ENCODE assay signal across 16 cellular contexts in the genomic region with DNA sequence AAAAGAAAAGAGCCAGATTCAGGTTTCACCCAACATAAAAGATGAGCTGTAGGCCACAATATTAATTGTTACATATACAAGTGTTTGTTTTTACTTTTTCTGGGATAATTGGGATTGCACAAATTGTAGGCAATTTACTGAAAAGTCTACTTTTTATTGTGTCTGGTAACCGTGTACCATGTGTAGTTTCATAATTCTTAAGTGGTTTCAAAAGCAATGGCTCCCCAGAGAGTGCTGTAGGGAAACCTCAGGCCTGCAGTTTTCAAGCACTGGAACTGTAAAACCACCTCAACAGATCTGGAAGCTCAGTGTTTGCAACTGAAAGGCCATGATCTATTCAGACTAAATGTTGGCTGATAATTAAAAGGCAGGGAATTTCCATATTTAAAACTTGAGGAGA. TPM values are rescaled to one million over a fixed set of nuclear protein-coding genes. Genes with fewer than 3 reads are reported as not detected.
DNase-seq lines count a peak whose midpoint lies in the region; ATAC-seq, FAIRE-seq and TF ChIP-seq lines count a peak whose summit lies in the region.
"Had no signal": no experiment of that assay in that cellular context is flagged by ENCODE, and none has a peak within 500 bp of the region (broad histone marks: within the 10 kb centered on the region; RNA-seq: fewer than 3 reads in every experiment).

No MANE protein-coding gene starts in this region.

- POLR2A ChIA-PET in CD8-positive, alpha-beta memory T cell (lab: Charles Lee): no interaction called here

- H3K9me3 Mint-ChIP-seq in CD8-positive, alpha-beta memory T cell: peaks cover 0 to 9% (median 5%) of the 10 kb centered on the region in 5 donors

- no peaks in the 10 kb centered on the region for H3F3A ChIP-seq in MM.1S (ENCODE audit: insufficient read depth, low read length)

- no peak overlapping the region for H3K4me2 ChIP-seq in MM.1S (ENCODE audit: low read depth, low read length)

- DNase-seq in MM.1S: peak; percentile 29
- DNase-seq in skeletal muscle cell (ENCODE audit: low read depth): peak; percentile 47
- no peak for DNase-seq in CD8-positive, alpha-beta memory T cell
- DNase-seq in small intestine: no peak
- no peak for DNase-seq in GM19240 (ENCODE audit: insufficient read length, low spot score)
- DNase-seq: activated CD4-positive, alpha-beta T cell treated with anti-CD3 and anti-CD28 coated beads for 48 hours; C1 segment of cervical spinal cord; DMS79 treated with DMSO at 0.1 percent for 48 hours; naive thymus-derived CD4-positive, alpha-beta T cell; NCI-H2171 had no signal

- peaks cover 22 to 65% of the 10 kb centered on the region in 2 donors for H3K27me3 Mint-ChIP-seq in CD8-positive, alpha-beta memory T cell

- no peaks in the 10 kb centered on the region for H4K20me1 ChIP-seq in MM.1S (ENCODE audit: insufficient read depth, low read length)

- H3K36me3 ChIP-seq in MM.1S (replicated peaks; ENCODE audit: insufficient read depth, low read length) (no peaks in the 10 kb centered on the region), small intestine (ENCODE audit: control insufficient read depth in 2 of 2, insufficient read depth in 2 of 2, low read length in 2 of 2) (no peaks in the 10 kb centered on the region)
- H3K36me3 ChIP-seq in CD8-positive, alpha-beta memory T cell (ENCODE audit: insufficient read depth, low read length): no peaks in the 10 kb centered on the region
- H3K36me3 ChIP-seq: thyroid gland had no signal

- no peak overlapping the region for H3K27ac Mint-ChIP-seq in CD8-positive, alpha-beta memory T cell
- H3K27ac Mint-ChIP-seq: naive thymus-derived CD4-positive, alpha-beta T cell had no signal

- H3K4me1 Mint-ChIP-seq in CD8-positive, alpha-beta memory T cell: no peaks in the 10 kb centered on the region
- H3K4me1 Mint-ChIP-seq: naive thymus-derived CD4-positive, alpha-beta T cell had no signal

- H3K27me3 ChIP-seq in MM.1S (replicated peaks; ENCODE audit: insufficient read depth, low read length): no peaks in the 10 kb centered on the region
- H3K27me3 ChIP-seq in CD8-positive, alpha-beta memory T cell (ENCODE audit: insufficient read depth, low read length, poor library complexity, severe bottlenecking): peaks cover 4% of the 10 kb centered on the region
- H3K27me3 ChIP-seq in small intestine (ENCODE audit: control insufficient read depth in 2 of 2, insufficient read depth in 2 of 2, low read length in 2 of 2): no peaks in the 10 kb centered on the region
- H3K27me3 ChIP-seq: thyroid gland had no signal

- no peaks in the 10 kb centered on the region for H3K9me2 ChIP-seq in MM.1S (replicated peaks; ENCODE audit: insufficient read depth, low read length)

- H3K9me3 ChIP-seq in MM.1S (replicated peaks; ENCODE audit: insufficient read depth, low read length) (no peaks in the 10 kb centered on the region), small intestine (ENCODE audit: control insufficient read depth, low read depth) (no peaks in the 10 kb centered on the region)
- H3K9me3 ChIP-seq in CD8-positive, alpha-beta memory T cell (ENCODE audit: low read length): no peaks in the 10 kb centered on the region
- H3K9me3 ChIP-seq: thyroid gland had no signal

- TF ChIP-seq CTCF in MM.1S (IDR thresholded peaks at IDR 0.05; ENCODE audit: low read length): no peak

- peaks cover 7% of the 10 kb centered on the region for H3K4me1 ChIP-seq in MM.1S (ENCODE audit: low read length)
- H3K4me1 ChIP-seq in CD8-positive, alpha-beta memory T cell (ENCODE audit: insufficient read depth, low read length): no peaks in the 10 kb centered on the region
- H3K4me1 ChIP-seq in small intestine (ENCODE audit: control insufficient read depth in 2 of 2, insufficient read depth in 1 of 2, low read depth in 1 of 2, low read length in 1 of 2): no peaks in the 10 kb centered on the region
- H3K4me1 ChIP-seq: thyroid gland had no signal

- H3K9ac ChIP-seq in MM.1S (ENCODE audit: low read length): no peak overlapping the region

- no peaks in the 10 kb centered on the region for H3K79me2 ChIP-seq in MM.1S (ENCODE audit: low read length)

- ATAC-seq in GM18867 (IDR thresholded peaks at IDR 0.05; ENCODE audit: unreplicated experiment): peak; percentile 50
- ATAC-seq in HG02610 (IDR thresholded peaks at IDR 0.05; ENCODE audit: unreplicated experiment): peak; percentile 54
- ATAC-seq: naive thymus-derived CD4-positive, alpha-beta T cell had no signal

- CTCF ChIA-PET in CD8-positive, alpha-beta memory T cell (lab: Charles Lee): no interaction called here

- H3K4me3 Mint-ChIP-seq in CD8-positive, alpha-beta memory T cell: no peak overlapping the region
- H3K4me3 Mint-ChIP-seq: naive thymus-derived CD4-positive, alpha-beta T cell had no signal

- no peak overlapping the region for H3K27ac ChIP-seq in MM.1S (ENCODE audit: low read length)
- no peak overlapping the region for H3K27ac ChIP-seq in CD8-positive, alpha-beta memory T cell (ENCODE audit: low read depth, low read length)
- no peak overlapping the region for H3K27ac ChIP-seq in small intestine (ENCODE audit: low read depth in 1 of 2, low read length in 1 of 2)
- H3K27ac ChIP-seq: skin epidermis, thyroid gland had no signal

- no peak overlapping the region for H2AFZ ChIP-seq in MM.1S (ENCODE audit: low read length)

- H3K4me3 ChIP-seq in MM.1S (ENCODE audit: low read length): no peak overlapping the region
- no peak overlapping the region for H3K4me3 ChIP-seq in skeletal muscle cell (ENCODE audit: low read depth, low read length)
- H3K4me3 ChIP-seq in CD8-positive, alpha-beta memory T cell (ENCODE audit: low read length): no peak overlapping the region
- H3K4me3 ChIP-seq in small intestine (ENCODE audit: low read depth in 1 of 2, low read length in 2 of 2): no peak overlapping the region
- H3K4me3 ChIP-seq: skin epidermis, thyroid gland had no signal

- no peaks in the 10 kb centered on the region for H3K36me3 Mint-ChIP-seq in CD8-positive, alpha-beta memory T cell
- H3K36me3 Mint-ChIP-seq: naive thymus-derived CD4-positive, alpha-beta T cell had no signal

- no peak for FAIRE-seq in small intestine (lab: Jason Lieb, UNC)
- FAIRE-seq: colon, HepG2 had no signal

- WGBS in small intestine, 3 donors: 25 to 46% (median 43%) methylated on average over 1 of the region's 1 CpG

RNA-seq across cellular contexts. Expression of gene MMAA, which starts 53.9 kb away (rescaled TPM):
- 10 to 100 TPM; 13.1 to 14.9 TPM for total RNA-seq in CD8-positive, alpha-beta memory T cell
- 7.2 TPM for polyA plus RNA-seq in CD8-positive, alpha-beta memory T cell
- polyA plus RNA-seq in small intestine: 10 to 100 TPM; 11.9 to 18.3 (median 14.6) TPM

Comparison
In these comparisons a context has a peak if more than half of its experiments do, and no peak if none do; other contexts are left out.
1. DNase-seq: peak in MM.1S (single experiment) and skeletal muscle cell (single experiment); none in CD8-positive, alpha-beta memory T cell (0 of 5), small intestine (single experiment) and GM19240 (single experiment).